ENCODE assay signal across 9 cellular contexts in the genomic region with DNA sequence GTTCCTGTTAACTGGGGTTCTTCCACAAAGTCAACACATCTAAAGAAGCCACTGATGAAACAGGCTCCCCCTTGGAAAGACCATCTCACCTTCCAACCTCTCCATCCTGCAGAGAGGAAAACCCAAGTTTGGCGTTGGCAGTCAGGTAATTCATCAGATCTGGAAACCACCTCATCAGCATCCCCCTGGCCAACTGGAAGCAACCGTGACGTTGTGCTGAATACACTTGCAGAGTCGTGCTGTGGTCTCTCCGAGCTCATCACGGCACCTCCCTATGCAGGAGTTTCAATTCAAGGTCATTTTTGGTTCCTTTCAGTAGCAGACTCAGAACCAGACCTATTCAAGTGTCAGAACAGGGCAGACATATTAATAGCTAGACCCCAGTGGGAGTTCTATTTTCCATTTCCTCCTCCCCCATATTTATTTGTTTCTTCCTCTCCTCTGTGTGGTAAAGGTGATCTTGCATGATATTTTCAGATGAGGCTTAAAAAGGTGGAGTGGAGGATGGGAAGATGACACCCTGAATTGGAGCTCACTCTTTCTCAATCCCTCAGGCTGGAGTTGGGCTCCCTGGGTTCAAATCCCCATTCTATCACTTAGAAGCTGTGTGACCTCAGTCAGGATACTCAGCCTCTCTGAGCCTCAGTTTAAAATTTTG.
DNase-seq lines count a peak whose midpoint lies in the region; ATAC-seq, FAIRE-seq and TF ChIP-seq lines count a peak whose summit lies in the region.
"Had no signal": no experiment of that assay in that cellular context is flagged by ENCODE, and none has a peak within 500 bp of the region (broad histone marks: within the 10 kb centered on the region; RNA-seq: fewer than 3 reads in every experiment).

No MANE protein-coding gene starts in this region.

- no peaks in the 10 kb centered on the region for H4K20me1 ChIP-seq in K562 (replicated peaks; ENCODE audit: control insufficient read depth, insufficient read depth, low read length)

- no peaks in the 10 kb centered on the region for H3K36me3 ChIP-seq in K562 (ENCODE audit: control insufficient read depth, insufficient read depth, low read length)

- H3K27ac ChIP-seq in K562 (ENCODE audit: extremely low read depth, low read depth, low read length) = no peak overlapping the region

- ATAC-seq in GM18858 (IDR thresholded peaks at IDR 0.05; ENCODE audit: unreplicated experiment) (peak; percentile 82), GM19463 (IDR thresholded peaks at IDR 0.05; ENCODE audit: unreplicated experiment) (peak; percentile 81), HG03025 (IDR thresholded peaks at IDR 0.05; ENCODE audit: low FRiP score, unreplicated experiment) (peak; percentile 73), K562 (no peak)
- ATAC-seq: naive thymus-derived CD4-positive, alpha-beta T cell had no signal

- in situ Hi-C loops in K562 (cut with MboI) = no loop called here

- H3K9ac ChIP-seq in K562 (ENCODE audit: insufficient read depth in 1 of 2, low read depth in 2 of 2, low read length in 2 of 2) = no peak overlapping the region

- WGBS in K562 (ENCODE audit: insufficient coverage, low coverage, missing lambda C conversion rate) = 1% methylated on average over 6 of the region's 6 CpGs

- H3K79me2 ChIP-seq in K562 (ENCODE audit: control insufficient read depth, insufficient read depth, low read length) = no peaks in the 10 kb centered on the region

- no peak for TF ChIP-seq CTCF in K562 (IDR thresholded peaks at IDR 0.05 in 2 of 3, conservative IDR thresholded peaks at IDR 0.05 in 1 of 3; ENCODE audit: insufficient read depth in 2 of 3, low read depth in 1 of 3, low read length in 3 of 3)

- FAIRE-seq in K562 (lab: Jason Lieb, UNC) = no peak

- no peak for TF ChIP-seq POLR2A in K562 (conservative IDR thresholded peaks at IDR 0.05)

- H3K9me1 ChIP-seq in K562 (ENCODE audit: control insufficient read depth, insufficient read depth, low read length) = no peaks in the 10 kb centered on the region

- CTCF ChIA-PET in K562 (lab: Yijun Ruan, JAX; ENCODE audit: low intra/inter-chr PET ratio) = no interaction called here

- intact Hi-C loops in K562 (cut with micrococcal nuclease) (no loop called here), cardiac septum (cut with DNase I) (no loop called here)

- H3K9me3 ChIP-seq in K562 (replicated peaks; ENCODE audit: control insufficient read depth, insufficient read depth, low read depth, low read length) = no peaks in the 10 kb centered on the region

- BruUV-seq in K562 (replicated peaks; lab: Mats Ljungman, UMichigan) = no TSS peak

- no peak for TF ChIP-seq RAD21 in K562 (CRISPR knock-in tag; conservative IDR thresholded peaks at IDR 0.05 in 1 of 2, IDR thresholded peaks at IDR 0.05 in 1 of 2)

- no peak overlapping the region for H2AFZ ChIP-seq in K562 (ENCODE audit: low read depth, low read length)

- H3K27me3 ChIP-seq in K562 (ENCODE audit: control insufficient read depth in 2 of 2, insufficient read depth in 2 of 2, low read length in 2 of 2) = no peaks in the 10 kb centered on the region

- POLR2A ChIA-PET in K562 (lab: Yijun Ruan, JAX) = interaction anchor here (0.7 kb wide), 1 partner anchor 503 kb away, joined by 3 read pairs; no protein-coding TSS in a partner anchor

- no peak for DNase-seq in K562 (ENCODE audit: extremely low read depth in 1 of 4, low spot score in 3 of 4)
- DNase-seq in NCI-H2029 (lab: John Stamatoyannopoulos, UW) = no peak
- no peak for DNase-seq in OCI-M1 (lab: John Stamatoyannopoulos, UW)
- DNase-seq in cardiac septum (ENCODE audit: low spot score) = no peak
- DNase-seq: hypothalamus; naive thymus-derived CD4-positive, alpha-beta T cell had no signal

- no peaks in the 10 kb centered on the region for H3K4me1 ChIP-seq in K562 (replicated peaks in 1 of 2; ENCODE audit: control insufficient read depth in 2 of 2, insufficient read depth in 2 of 2, low read length in 2 of 2)

- no peak overlapping the region for H3K4me3 ChIP-seq in K562

- no peak overlapping the region for H3K4me2 ChIP-seq in K562 (ENCODE audit: insufficient read depth, low read length)

- TF ChIP-seq EP300 in K562 (IDR thresholded peaks at IDR 0.05; ENCODE audit: low read length) = no peak

TF ChIP-seq in K562, 482 proteins besides CTCF, POLR2A, EP300 and RAD21:
- TF ChIP-seq RBM25 (IDR thresholded peaks at IDR 0.05; ENCODE audit: low read depth, low read length, severe bottlenecking) (peak; percentile 24), FOXP1 (CRISPR knock-in tag; IDR thresholded peaks at IDR 0.05) (no peak)
- TF ChIP-seq, protein P1, sequence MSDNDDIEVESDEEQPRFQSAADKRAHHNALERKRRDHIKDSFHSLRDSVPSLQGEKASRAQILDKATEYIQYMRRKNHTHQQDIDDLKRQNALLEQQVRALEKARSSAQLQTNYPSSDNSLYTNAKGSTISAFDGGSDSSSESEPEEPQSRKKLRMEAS (CRISPR knock-in tag; IDR thresholded peaks at IDR 0.05) = no peak
